In the genomic region with DNA sequence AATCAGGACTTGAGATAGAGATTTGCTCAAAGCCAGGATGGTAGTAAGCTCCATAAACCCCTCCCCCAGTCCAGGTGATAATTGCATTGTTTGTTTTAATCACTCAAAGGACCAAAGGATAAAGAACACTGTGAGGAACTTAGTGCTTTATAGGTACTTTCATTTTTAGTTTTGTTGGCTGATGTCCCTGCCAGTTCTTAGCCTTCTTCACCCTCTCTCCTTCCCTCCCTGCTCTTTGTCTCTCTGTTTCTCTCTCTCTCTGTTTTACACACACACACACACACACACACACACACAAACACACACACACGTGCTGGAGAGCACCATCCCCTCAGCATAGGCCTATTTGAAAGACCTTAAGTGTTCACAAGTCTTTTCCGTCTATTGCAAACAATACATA, we compare ENCODE assay signal across 15 cellular contexts. TPM values are rescaled to one million over a fixed set of nuclear protein-coding genes. Genes with fewer than 3 reads are reported as not detected.
DNase-seq lines count a peak whose midpoint lies in the region; ATAC-seq and TF ChIP-seq lines count a peak whose summit lies in the region.
"Had no signal": no experiment of that assay in that cellular context is flagged by ENCODE, and none has a peak within 500 bp of the region (broad histone marks: within the 10 kb centered on the region; RNA-seq: fewer than 3 reads in every experiment).

No MANE protein-coding gene starts in this region.

- H3K9me2 ChIP-seq in DOHH2 (replicated peaks; ENCODE audit: control insufficient read depth, low read length): no peaks in the 10 kb centered on the region

- CTCF ChIA-PET in activated CD4-positive, alpha-beta memory T cell treated with anti-CD3 and anti-CD28 coated beads for 36 hours (lab: Charles Lee): interaction anchor here (1.0 kb wide), 1 partner anchor 9 kb away, joined by 3 read pairs; no protein-coding TSS in a partner anchor
- CTCF ChIA-PET in naive thymus-derived CD4-positive, alpha-beta T cell (lab: Charles Lee): interaction anchor here (0.7 kb wide), 1 partner anchor 15 kb away, joined by 3 read pairs; no protein-coding TSS in a partner anchor

- TF ChIP-seq CTCF in DOHH2 (IDR thresholded peaks at IDR 0.05; ENCODE audit: low read depth, low read length, poor library complexity, severe bottlenecking): no peak

- no peaks in the 10 kb centered on the region for H3K27me3 Mint-ChIP-seq in activated CD4-positive, alpha-beta memory T cell treated with anti-CD3 and anti-CD28 coated beads for 36 hours
- H3K27me3 Mint-ChIP-seq in naive thymus-derived CD4-positive, alpha-beta T cell: peaks cover 3 to 30% (median 10%) of the 10 kb centered on the region in 5 donors
- peaks cover 2 to 17% (median 10%) of the 10 kb centered on the region in 5 donors for H3K27me3 Mint-ChIP-seq in naive thymus-derived CD8-positive, alpha-beta T cell

- intact Hi-C loops in activated CD4-positive, alpha-beta memory T cell treated with anti-CD3 and anti-CD28 coated beads for 36 hours (cut with micrococcal nuclease): no loop called here
- intact Hi-C loops in naive thymus-derived CD4-positive, alpha-beta T cell (cut with micrococcal nuclease): loop anchor here in 1 of 2 donors (1.0 kb wide), 1 partner anchor 10 kb away; no protein-coding TSS in a partner anchor

- H3K9me3 Mint-ChIP-seq in activated CD4-positive, alpha-beta memory T cell treated with anti-CD3 and anti-CD28 coated beads for 36 hours: no peaks in the 10 kb centered on the region
- H3K9me3 Mint-ChIP-seq in naive thymus-derived CD4-positive, alpha-beta T cell: no peaks in the 10 kb centered on the region
- no peaks in the 10 kb centered on the region for H3K9me3 Mint-ChIP-seq in naive thymus-derived CD8-positive, alpha-beta T cell

- no peaks in the 10 kb centered on the region for H3K27me3 ChIP-seq in DOHH2 (ENCODE audit: control insufficient read depth, low read length)
- H3K27me3 ChIP-seq in naive thymus-derived CD4-positive, alpha-beta T cell (ENCODE audit: control insufficient read depth in 2 of 2, insufficient read depth in 2 of 2, low read length in 2 of 2): no peaks in the 10 kb centered on the region
- H3K27me3 ChIP-seq: breast epithelium had no signal

- H3F3A ChIP-seq in DOHH2 (ENCODE audit: control insufficient read depth, insufficient read depth): peaks cover 22% of the 10 kb centered on the region

- H3K9me3 ChIP-seq in DOHH2 (ENCODE audit: control insufficient read depth, insufficient read depth, low read length): no peaks in the 10 kb centered on the region
- no peaks in the 10 kb centered on the region for H3K9me3 ChIP-seq in naive thymus-derived CD4-positive, alpha-beta T cell (ENCODE audit: control insufficient read depth in 2 of 3, low read length in 3 of 3)
- H3K9me3 ChIP-seq: breast epithelium had no signal

- H3K36me3 ChIP-seq in DOHH2 (ENCODE audit: control insufficient read depth, low read length): peaks cover 78% of the 10 kb centered on the region
- H3K36me3 ChIP-seq in naive thymus-derived CD4-positive, alpha-beta T cell (ENCODE audit: control insufficient read depth in 2 of 3, insufficient read depth in 3 of 3, low read length in 3 of 3): no peaks in the 10 kb centered on the region
- H3K36me3 ChIP-seq: breast epithelium had no signal

- H3K27ac Mint-ChIP-seq in activated CD4-positive, alpha-beta memory T cell treated with anti-CD3 and anti-CD28 coated beads for 36 hours: peak overlapping the region; percentile 47
- peak overlapping the region; percentile 41 to 89 (median 82) for H3K27ac Mint-ChIP-seq in naive thymus-derived CD4-positive, alpha-beta T cell
- H3K27ac Mint-ChIP-seq in naive thymus-derived CD8-positive, alpha-beta T cell: peak overlapping the region in 3 of 10 donors; percentile 18 to 59 (median 20)

- peaks cover 40% of the 10 kb centered on the region for H3K4me1 Mint-ChIP-seq in activated CD4-positive, alpha-beta memory T cell treated with anti-CD3 and anti-CD28 coated beads for 36 hours (ENCODE audit: low read depth)
- H3K4me1 Mint-ChIP-seq in naive thymus-derived CD4-positive, alpha-beta T cell: peaks cover 11 to 91% (median 79%) of the 10 kb centered on the region in 7 donors
- H3K4me1 Mint-ChIP-seq in naive thymus-derived CD8-positive, alpha-beta T cell: peaks cover 2 to 27% (median 8%) of the 10 kb centered on the region in 4 donors

- H3K36me3 Mint-ChIP-seq in activated CD4-positive, alpha-beta memory T cell treated with anti-CD3 and anti-CD28 coated beads for 36 hours: no peaks in the 10 kb centered on the region
- H3K36me3 Mint-ChIP-seq in naive thymus-derived CD4-positive, alpha-beta T cell: peaks cover 0 to 7% (median 4%) of the 10 kb centered on the region in 5 donors
- peaks cover 0 to 3% (median 0%) of the 10 kb centered on the region in 3 donors for H3K36me3 Mint-ChIP-seq in naive thymus-derived CD8-positive, alpha-beta T cell

- peak overlapping the region; percentile 96 for H3K4me2 ChIP-seq in DOHH2 (ENCODE audit: low read length)

- H3K27ac ChIP-seq in DOHH2 (ENCODE audit: low read depth, low read length): peak overlapping the region; percentile 76; the same call in 1 of the 2 replicates
- peak overlapping the region; percentile 22 for H3K27ac ChIP-seq in naive thymus-derived CD4-positive, alpha-beta T cell (ENCODE audit: low read depth, low read length)
- H3K27ac ChIP-seq: parathyroid adenoma had no signal

- peaks cover 87% of the 10 kb centered on the region for H3K4me1 ChIP-seq in DOHH2 (ENCODE audit: control insufficient read depth, low read length)
- H3K4me1 ChIP-seq in naive thymus-derived CD4-positive, alpha-beta T cell (ENCODE audit: control insufficient read depth in 2 of 2, insufficient read depth in 2 of 2, low read length in 2 of 2): peaks cover 2 to 9% of the 10 kb centered on the region in 2 donors
- H3K4me1 ChIP-seq: breast epithelium had no signal

- H3K79me2 ChIP-seq in DOHH2 (ENCODE audit: control insufficient read depth, low read length): peaks cover 99% of the 10 kb centered on the region
- H3K79me2 ChIP-seq: parathyroid adenoma had no signal

- H3K4me3 Mint-ChIP-seq in activated CD4-positive, alpha-beta memory T cell treated with anti-CD3 and anti-CD28 coated beads for 36 hours: peak overlapping the region; percentile 33
- peak overlapping the region; percentile 55 to 85 (median 78) for H3K4me3 Mint-ChIP-seq in naive thymus-derived CD4-positive, alpha-beta T cell
- H3K4me3 Mint-ChIP-seq in naive thymus-derived CD8-positive, alpha-beta T cell: peak overlapping the region in 4 of 10 donors; percentile 1 to 22 (median 14)

- POLR2A ChIA-PET in activated CD4-positive, alpha-beta memory T cell treated with anti-CD3 and anti-CD28 coated beads for 36 hours (lab: Charles Lee): no interaction called here
- POLR2A ChIA-PET in naive thymus-derived CD4-positive, alpha-beta T cell (lab: Charles Lee): interaction anchor here (0.6 to 1.5 kb wide), 3 partner anchors 9 to 746 kb away, joined by 3 to 5 read pairs (median 3); no protein-coding TSS in a partner anchor
- POLR2A ChIA-PET in naive thymus-derived CD8-positive, alpha-beta T cell (lab: Charles Lee): no interaction called here

- peak; percentile 11 for DNase-seq in DMS79 treated with DMSO at 0.1 percent for 48 hours (lab: John Stamatoyannopoulos, UW)
- DNase-seq in DMS79 (lab: John Stamatoyannopoulos, UW): no peak
- no peak for DNase-seq in activated CD4-positive, alpha-beta memory T cell treated with anti-CD3 and anti-CD28 coated beads for 36 hours
- peak in 4 of 9 donors; percentile 13 to 29 (median 21) for DNase-seq in naive thymus-derived CD4-positive, alpha-beta T cell
- no peak for DNase-seq in NCI-H2196 (lab: John Stamatoyannopoulos, UW; ENCODE audit: unreplicated experiment)
- no peak for DNase-seq in naive thymus-derived CD8-positive, alpha-beta T cell
- DNase-seq in KBM-7: no peak
- DNase-seq: EL, NCI-H510A treated with DMSO at 0.1 percent for 48 hours had no signal

- peak; percentile 44 for ATAC-seq in naive thymus-derived CD4-positive, alpha-beta T cell
- no peak for ATAC-seq in naive thymus-derived CD8-positive, alpha-beta T cell
- ATAC-seq: esophagus mucosa, K562, SK-N-SH treated with all-trans-retinoic acid at 6 μM for 48 hours had no signal

- H3K4me3 ChIP-seq in DOHH2 (ENCODE audit: low read length): peak overlapping the region; percentile 85
- H3K4me3 ChIP-seq in naive thymus-derived CD4-positive, alpha-beta T cell (ENCODE audit: low read length): no peak overlapping the region
- H3K4me3 ChIP-seq: breast epithelium, K562 had no signal

- no peaks in the 10 kb centered on the region for H4K20me1 ChIP-seq in DOHH2 (ENCODE audit: control insufficient read depth, insufficient read depth, low read depth, low read length)

- in situ Hi-C loops in KBM-7 (cut with MboI; ENCODE audit: low pct_unique_long_range_greater_than_20kb, low sequenced_read_pairs): no loop called here

RNA-seq across cellular contexts. Expression of gene FRY, which starts 5.2 kb away (rescaled TPM):
- total RNA-seq in activated CD4-positive, alpha-beta memory T cell treated with anti-CD3 and anti-CD28 coated beads for 36 hours: 1 to 10 TPM; 4.4 to 5.3 TPM
- 10 to 100 TPM in 4 of 5 experiments, 1 to 10 TPM in 1; 9.9 to 39.9 (median 24.0) TPM for total RNA-seq in naive thymus-derived CD4-positive, alpha-beta T cell
- polyA plus RNA-seq in naive thymus-derived CD4-positive, alpha-beta T cell: 1 to 10 TPM; 2.2 to 6.4 TPM
- total RNA-seq in naive thymus-derived CD8-positive, alpha-beta T cell: 1 to 10 TPM; 1.2 to 1.4 TPM
- polyA plus RNA-seq in naive thymus-derived CD8-positive, alpha-beta T cell: under 1 TPM; 0.08 to 0.40 (median 0.40) TPM
